ENCODE assay signal across 16 cellular contexts in genomic region chr2:179995735-179996134, GRCh38. TPM values are rescaled to one million over a fixed set of nuclear protein-coding genes. Genes with fewer than 3 reads are reported as not detected.
DNase-seq lines count a peak whose midpoint lies in the region; ATAC-seq and TF ChIP-seq lines count a peak whose summit lies in the region.
"Had no signal": no experiment of that assay in that cellular context is flagged by ENCODE, and none has a peak within 500 bp of the region (broad histone marks: within the 10 kb centered on the region; RNA-seq: fewer than 3 reads in every experiment).

No MANE protein-coding gene starts in this region.

- peaks cover 15% of the 10 kb centered on the region for H3K36me3 Mint-ChIP-seq in neural progenitor cell

- H3K4me3 Mint-ChIP-seq in neural progenitor cell, result no peak overlapping the region

- H3K4me1 ChIP-seq in neural progenitor cell, result peaks cover 34% of the 10 kb centered on the region
- no peaks in the 10 kb centered on the region; a peak in 2 of 4 replicates for H3K4me1 ChIP-seq in SK-N-SH (ENCODE audit: control insufficient read depth in 1 of 2, insufficient read depth in 2 of 2, low read depth in 1 of 2, low read length in 1 of 2)
- H3K4me1 ChIP-seq: parathyroid adenoma, tibial artery had no signal

- no peaks in the 10 kb centered on the region for H3K27me3 Mint-ChIP-seq in neural progenitor cell (ENCODE audit: insufficient read depth, low read depth)

- no peak overlapping the region for H3K9ac ChIP-seq in neural progenitor cell
- H3K9ac ChIP-seq in SK-N-SH, result no peak overlapping the region
- H3K9ac ChIP-seq: parathyroid adenoma had no signal

- peak overlapping the region; percentile 88 for H3K27ac ChIP-seq in neural progenitor cell
- H3K27ac ChIP-seq in SK-N-SH (ENCODE audit: low read depth in 2 of 2, low read length in 1 of 2), result no peak overlapping the region
- H3K27ac ChIP-seq: 22Rv1, parathyroid adenoma, tibial artery had no signal

- ATAC-seq in activated CD4-positive, CD25-positive, alpha-beta regulatory T cell treated with anti-CD3 and anti-CD28 coated beads, Interleukin-2, amount 50 U/mL, for 24 hours, result peak; percentile 19 to 23
- peak; percentile 53 for ATAC-seq in GM21360 (IDR thresholded peaks at IDR 0.05; ENCODE audit: unreplicated experiment)
- peak; percentile 55 for ATAC-seq in HG03045 (IDR thresholded peaks at IDR 0.05; ENCODE audit: unreplicated experiment)

- CTCF ChIA-PET in SK-N-SH (lab: Yijun Ruan, JAX), result no interaction called here

- H3K4me1 Mint-ChIP-seq in neural progenitor cell, result no peaks in the 10 kb centered on the region

- no peak for TF ChIP-seq EP300 in SK-N-SH (IDR thresholded peaks at IDR 0.05; ENCODE audit: borderline replicate concordance in 1 of 2, low read depth in 1 of 2, low read length in 1 of 2)

- H3K4me2 ChIP-seq in neural progenitor cell, result no peak overlapping the region
- no peak overlapping the region for H3K4me2 ChIP-seq in SK-N-SH

- TF ChIP-seq CTCF in neural progenitor cell (IDR thresholded peaks at IDR 0.05) (no peak), SK-N-SH (IDR thresholded peaks at IDR 0.05) (no peak)

- H3F3A ChIP-seq in neural progenitor cell (ENCODE audit: low read depth) (peaks cover 42% of the 10 kb centered on the region), SK-N-SH (replicated peaks; ENCODE audit: insufficient read depth) (no peaks in the 10 kb centered on the region)

- no peaks in the 10 kb centered on the region for H3K9me3 Mint-ChIP-seq in neural progenitor cell

- no peak for DNase-seq in activated CD4-positive, CD25-positive, alpha-beta regulatory T cell (lab: John Stamatoyannopoulos, UW)
- DNase-seq in neural progenitor cell (ENCODE audit: low spot score) (no peak), midbrain (lab: John Stamatoyannopoulos, UW) (no peak), SK-N-SH (no peak), hypothalamus (lab: John Stamatoyannopoulos, UW) (no peak)
- DNase-seq: anterior cingulate cortex; dermis blood vessel endothelial cell; GF-D8; SHP77; stimulated activated CD4-positive, alpha-beta T cell treated with anti-CD3 and anti-CD28 coated beads, Interleukin-12 subunit alpha, Interleukin-12 subunit beta, amount 100 ng/mL, for 4 hours; tibial artery had no signal

- H3K36me3 ChIP-seq in neural progenitor cell (peaks cover 6% of the 10 kb centered on the region), SK-N-SH (replicated peaks in 1 of 2; ENCODE audit: control insufficient read depth in 1 of 2, insufficient read depth in 2 of 2, low read length in 1 of 2) (peaks cover 32 to 34% of the 10 kb centered on the region in 2 experiments)

- no peak overlapping the region for H3K4me3 ChIP-seq in neural progenitor cell
- no peak overlapping the region for H3K4me3 ChIP-seq in SK-N-SH (ENCODE audit: low read depth in 2 of 2, low read length in 1 of 2)
- H3K4me3 ChIP-seq: tibial artery had no signal

- H2AFZ ChIP-seq in neural progenitor cell (replicated peaks) (no peak overlapping the region), SK-N-SH (ENCODE audit: low read depth) (no peak overlapping the region)
- H2AFZ ChIP-seq: parathyroid adenoma had no signal

- no peak for TF ChIP-seq RAD21 in SK-N-SH (IDR thresholded peaks at IDR 0.05; ENCODE audit: low read length)

- no peaks in the 10 kb centered on the region for H4K20me1 ChIP-seq in neural progenitor cell (ENCODE audit: low read depth)
- peaks cover 16% of the 10 kb centered on the region for H4K20me1 ChIP-seq in SK-N-SH (ENCODE audit: insufficient read depth)

- H3K27ac Mint-ChIP-seq in neural progenitor cell, result no peak overlapping the region

- WGBS in SK-N-SH (ENCODE audit: low lambda C conversion rate), result 100% methylated on average over 1 of the region's 1 CpG

- POLR2A ChIA-PET in SK-N-SH (lab: Yijun Ruan, JAX), result interaction anchor here (0.9 kb wide), 1 partner anchor 11 kb away, joined by 3 read pairs; the partner anchor contains the start of gene CWC22

- no peaks in the 10 kb centered on the region for H3K9me2 ChIP-seq in SK-N-SH

- no peaks in the 10 kb centered on the region for H3K27me3 ChIP-seq in neural progenitor cell
- no peaks in the 10 kb centered on the region for H3K27me3 ChIP-seq in SK-N-SH (ENCODE audit: insufficient read depth)
- H3K27me3 ChIP-seq: tibial artery had no signal

- H3K9me3 ChIP-seq in neural progenitor cell (ENCODE audit: low read depth) (no peaks in the 10 kb centered on the region), SK-N-SH (no peaks in the 10 kb centered on the region)
- H3K9me3 ChIP-seq: tibial artery had no signal

- peaks cover 100% of the 10 kb centered on the region for H3K79me2 ChIP-seq in neural progenitor cell (ENCODE audit: low read depth)
- H3K79me2 ChIP-seq in SK-N-SH (ENCODE audit: insufficient read depth), result peaks cover 81% of the 10 kb centered on the region

TF ChIP-seq in SK-N-SH, 30 proteins besides CTCF, POLR2A, EP300 and RAD21:
- TF ChIP-seq ELF1 (IDR thresholded peaks at IDR 0.05), result no peak
- TF ChIP-seq SMC3 (IDR thresholded peaks at IDR 0.05; ENCODE audit: low read depth, low read length), result no peak
- TF ChIP-seq RCOR1 (IDR thresholded peaks at IDR 0.05; ENCODE audit: low read length), result no peak
- TF ChIP-seq JUND (IDR thresholded peaks at IDR 0.05), result no peak
- no peak for TF ChIP-seq SIN3A (IDR thresholded peaks at IDR 0.05; ENCODE audit: borderline replicate concordance, low read depth, low read length)
- TF ChIP-seq NRF1 (IDR thresholded peaks at IDR 0.05; ENCODE audit: low read depth, low read length), result no peak
- TF ChIP-seq, protein P1, sequence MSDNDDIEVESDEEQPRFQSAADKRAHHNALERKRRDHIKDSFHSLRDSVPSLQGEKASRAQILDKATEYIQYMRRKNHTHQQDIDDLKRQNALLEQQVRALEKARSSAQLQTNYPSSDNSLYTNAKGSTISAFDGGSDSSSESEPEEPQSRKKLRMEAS (IDR thresholded peaks at IDR 0.05; ENCODE audit: low read depth), result no peak

RNA-seq across cellular contexts. Expression of gene CWC22, which starts 11.4 kb away (rescaled TPM):
- total RNA-seq in neural progenitor cell (ENCODE audit: low replicate concordance), result 43.6 and 60.2 TPM in 2 replicates
- 2.7 and 3.2 TPM in 2 replicates for polyA plus RNA-seq in SK-N-SH (2012; rRNA removed)
- polyA plus RNA-seq in SK-N-SH (2012; cell fraction: cytosol; rRNA removed), result 4.5 and 6.7 TPM in 2 replicates
- 3.2 and 6.1 TPM in 2 replicates for polyA plus RNA-seq in SK-N-SH (2012; cell fraction: nucleus; rRNA removed)
